ENCODE assay signal across 5 cellular contexts in genomic region chr3:133103706-133104105, GRCh38.
"Had no signal": no experiment of that assay in that cellular context is flagged by ENCODE, and none has a peak within 500 bp of the region (broad histone marks: within the 10 kb centered on the region; RNA-seq: fewer than 3 reads in every experiment).

No MANE protein-coding gene starts in this region.

- H3K4me3 ChIP-seq: K562 had no signal

- DNase-seq: IMR-90, KBM-7, KG1 had no signal

- H3K27ac ChIP-seq: HL-60 had no signal
